8 cellular contexts compared by ENCODE assay signal in the genomic region with DNA sequence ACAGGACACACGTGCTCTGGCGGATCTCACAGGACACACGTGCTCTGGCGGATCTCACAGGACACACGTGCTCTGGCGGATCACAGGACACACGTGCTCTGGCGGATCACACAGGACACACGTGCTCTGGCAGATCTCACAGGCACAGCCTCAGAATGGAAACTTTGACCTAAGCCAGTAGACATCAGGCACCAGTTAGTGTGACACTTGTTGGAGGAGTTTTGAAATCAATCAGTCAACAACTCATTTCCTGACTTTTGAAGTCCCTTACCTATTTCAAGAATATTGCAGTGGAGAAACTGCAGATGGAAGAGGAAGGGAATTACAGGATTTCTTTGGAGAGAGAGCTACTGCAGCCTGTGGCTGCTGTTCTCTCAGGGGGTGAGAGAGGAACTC. TPM values are rescaled to one million over a fixed set of nuclear protein-coding genes. Genes with fewer than 3 reads are reported as not detected.
DNase-seq lines count a peak whose midpoint lies in the region; ATAC-seq and TF ChIP-seq lines count a peak whose summit lies in the region.
"Not testable (repeated sequence)": the region's sequence is repeated elsewhere in the genome, so short reads cannot be mapped to it uniquely, and the experiment has no call there.
"Had no signal": no experiment of that assay in that cellular context is flagged by ENCODE, and none has a peak within 500 bp of the region (broad histone marks: within the 10 kb centered on the region; RNA-seq: fewer than 3 reads in every experiment).

No MANE protein-coding gene starts in this region.

- H3K36me3 ChIP-seq in right lobe of liver, result not testable (repeated sequence)

- H3K4me3 Mint-ChIP-seq in T-helper 1 cell treated with Interleukin-12 subunit alpha and Interleukin-12 subunit beta and Interleukin-4 antibody, amounts not matched to agents 30 μg/mL and 1 μg/mL, for 36 hours; activated CD4-positive, alpha-beta memory T cell treated with anti-CD3 and anti-CD28 coated beads for 36 hours; activated T-helper 17 cell treated with anti-CD3 and anti-CD28 coated beads, Interleukin-2, amount 50 U/mL, for 72 hours; activated naive CD8-positive, alpha-beta T cell treated with anti-CD3 and anti-CD28 coated beads, Interleukin-2, amount 50 U/mL, for 24 hours: not testable (repeated sequence)

- intact Hi-C loops in activated CD4-positive, alpha-beta memory T cell treated with anti-CD3 and anti-CD28 coated beads for 36 hours (cut with micrococcal nuclease), result loop anchor here (2.0 kb wide), 1 partner anchor 18 kb away; a partner anchor contains a TSS
- intact Hi-C loops in right lobe of liver (cut with DNase I), result not testable (repeated sequence)

- not testable (repeated sequence) for H3K27me3 ChIP-seq in right lobe of liver

- not testable (repeated sequence) for H3K27me3 Mint-ChIP-seq in T-helper 1 cell treated with Interleukin-12 subunit alpha and Interleukin-12 subunit beta and Interleukin-4 antibody, amounts not matched to agents 30 μg/mL and 1 μg/mL, for 36 hours (ENCODE audit: low read depth); activated CD4-positive, alpha-beta memory T cell treated with anti-CD3 and anti-CD28 coated beads for 36 hours; activated T-helper 17 cell treated with anti-CD3 and anti-CD28 coated beads, Interleukin-2, amount 50 U/mL, for 72 hours; activated naive CD8-positive, alpha-beta T cell treated with anti-CD3 and anti-CD28 coated beads, Interleukin-2, amount 50 U/mL, for 24 hours

- not testable (repeated sequence) for TF ChIP-seq POLR2A in right lobe of liver (IDR thresholded peaks at IDR 0.05)

- H3K4me1 ChIP-seq in right lobe of liver, result not testable (repeated sequence)

- H3K9me3 ChIP-seq in right lobe of liver, result not testable (repeated sequence)

- WGBS in right lobe of liver (ENCODE audit: insufficient coverage, low coverage, low lambda C conversion rate, missing lambda C conversion rate), result 80% methylated on average over 2 of the region's 9 CpGs

- H3K27ac Mint-ChIP-seq in T-helper 1 cell treated with Interleukin-12 subunit alpha and Interleukin-12 subunit beta and Interleukin-4 antibody, amounts not matched to agents 30 μg/mL and 1 μg/mL, for 36 hours, result peak overlapping the region; percentile 14
- not testable (repeated sequence) for H3K27ac Mint-ChIP-seq in activated CD4-positive, alpha-beta memory T cell treated with anti-CD3 and anti-CD28 coated beads for 36 hours
- peak overlapping the region; percentile 74 for H3K27ac Mint-ChIP-seq in activated T-helper 17 cell treated with anti-CD3 and anti-CD28 coated beads, Interleukin-2, amount 50 U/mL, for 72 hours
- H3K27ac Mint-ChIP-seq in activated naive CD8-positive, alpha-beta T cell treated with anti-CD3 and anti-CD28 coated beads, Interleukin-2, amount 50 U/mL, for 24 hours, result peak overlapping the region; percentile 3

- H3K27ac ChIP-seq in right lobe of liver, result peak overlapping the region in 2 of 3 donors; percentile 36 to 44

- H3K4me3 ChIP-seq in right lobe of liver, result not testable (repeated sequence)

- CTCF ChIA-PET in activated CD4-positive, alpha-beta memory T cell treated with anti-CD3 and anti-CD28 coated beads for 36 hours (lab: Charles Lee), result not testable (repeated sequence)

- not testable (repeated sequence) for TF ChIP-seq CTCF in right lobe of liver (IDR thresholded peaks at IDR 0.05)

- not testable (repeated sequence) for H3K4me1 Mint-ChIP-seq in T-helper 1 cell treated with Interleukin-12 subunit alpha and Interleukin-12 subunit beta and Interleukin-4 antibody, amounts not matched to agents 30 μg/mL and 1 μg/mL, for 36 hours (ENCODE audit: low read depth); activated CD4-positive, alpha-beta memory T cell treated with anti-CD3 and anti-CD28 coated beads for 36 hours (ENCODE audit: low read depth); activated T-helper 17 cell treated with anti-CD3 and anti-CD28 coated beads, Interleukin-2, amount 50 U/mL, for 72 hours; activated naive CD8-positive, alpha-beta T cell treated with anti-CD3 and anti-CD28 coated beads, Interleukin-2, amount 50 U/mL, for 24 hours

- peak; percentile 51 for DNase-seq in activated CD4-positive, alpha-beta memory T cell treated with anti-CD3 and anti-CD28 coated beads for 36 hours
- DNase-seq in activated naive CD8-positive, alpha-beta T cell treated with anti-CD3 and anti-CD28 coated beads, Interleukin-2, amount 50 U/mL, for 24 hours; right lobe of liver; stimulated activated naive CD8-positive, alpha-beta T cell treated with anti-CD3 and anti-CD28 coated beads, Interleukin-15, Interleukin-2, amounts not matched to agents 100 U/mL and 50 U/mL, for 24 hours: not testable (repeated sequence)

- H3K36me3 Mint-ChIP-seq in T-helper 1 cell treated with Interleukin-12 subunit alpha and Interleukin-12 subunit beta and Interleukin-4 antibody, amounts not matched to agents 30 μg/mL and 1 μg/mL, for 36 hours (ENCODE audit: low read depth); activated CD4-positive, alpha-beta memory T cell treated with anti-CD3 and anti-CD28 coated beads for 36 hours; activated T-helper 17 cell treated with anti-CD3 and anti-CD28 coated beads, Interleukin-2, amount 50 U/mL, for 72 hours (ENCODE audit: low read depth); activated naive CD8-positive, alpha-beta T cell treated with anti-CD3 and anti-CD28 coated beads, Interleukin-2, amount 50 U/mL, for 24 hours (ENCODE audit: low read depth): not testable (repeated sequence)

- H3K9me3 Mint-ChIP-seq in T-helper 1 cell treated with Interleukin-12 subunit alpha and Interleukin-12 subunit beta and Interleukin-4 antibody, amounts not matched to agents 30 μg/mL and 1 μg/mL, for 36 hours; activated CD4-positive, alpha-beta memory T cell treated with anti-CD3 and anti-CD28 coated beads for 36 hours; activated T-helper 17 cell treated with anti-CD3 and anti-CD28 coated beads, Interleukin-2, amount 50 U/mL, for 72 hours; activated naive CD8-positive, alpha-beta T cell treated with anti-CD3 and anti-CD28 coated beads, Interleukin-2, amount 50 U/mL, for 24 hours: not testable (repeated sequence)

- POLR2A ChIA-PET in activated CD4-positive, alpha-beta memory T cell treated with anti-CD3 and anti-CD28 coated beads for 36 hours (lab: Charles Lee), result not testable (repeated sequence)

- ATAC-seq in activated CD4-positive, CD25-positive, alpha-beta regulatory T cell treated with anti-CD3 and anti-CD28 coated beads, Interleukin-2, amount 50 U/mL, for 24 hours, result peak; percentile 44 to 78
- peak; percentile 86 for ATAC-seq in activated T-helper 17 cell treated with anti-CD3 and anti-CD28 coated beads, Interleukin-2, amount 50 U/mL, for 72 hours (replicated peaks)
- peak; percentile 79 for ATAC-seq in activated naive CD8-positive, alpha-beta T cell treated with anti-CD3 and anti-CD28 coated beads, Interleukin-2, amount 50 U/mL, for 24 hours
- ATAC-seq in right lobe of liver, result peak; percentile 72 to 91 (median 86)
- peak; percentile 79 for ATAC-seq in stimulated activated naive CD8-positive, alpha-beta T cell treated with anti-CD3 and anti-CD28 coated beads, Interleukin-15, Interleukin-2, amounts not matched to agents 100 U/mL and 50 U/mL, for 24 hours

RNA-seq across cellular contexts. Expression of a gene that starts 17.6 kb away (rescaled TPM):
- total RNA-seq in activated CD4-positive, alpha-beta memory T cell treated with anti-CD3 and anti-CD28 coated beads for 36 hours, result 1 to 10 TPM; 2.7 to 3.9 TPM
- 1 to 10 TPM; 1.7 to 4.6 TPM for total RNA-seq in activated T-helper 17 cell treated with anti-CD3 and anti-CD28 coated beads, Interleukin-2, amount 50 U/mL, for 72 hours
- 10 to 100 TPM in 1 of 6 experiments, 1 to 10 TPM in 5; 3.6 to 16.0 (median 7.1) TPM for total RNA-seq in right lobe of liver
- total RNA-seq: HT-29 had no signal

RNA-seq across cellular contexts. Expression of a gene that starts 20.9 kb away (rescaled TPM):
- 1 to 10 TPM; 6.5 to 7.3 TPM for total RNA-seq in activated CD4-positive, alpha-beta memory T cell treated with anti-CD3 and anti-CD28 coated beads for 36 hours
- 1 to 10 TPM; 7.1 to 9.4 TPM for total RNA-seq in activated T-helper 17 cell treated with anti-CD3 and anti-CD28 coated beads, Interleukin-2, amount 50 U/mL, for 72 hours
- 1 to 10 TPM; 1.8 to 3.3 (median 2.4) TPM for total RNA-seq in right lobe of liver
